8 cellular contexts compared by ENCODE assay signal in the genomic region with DNA sequence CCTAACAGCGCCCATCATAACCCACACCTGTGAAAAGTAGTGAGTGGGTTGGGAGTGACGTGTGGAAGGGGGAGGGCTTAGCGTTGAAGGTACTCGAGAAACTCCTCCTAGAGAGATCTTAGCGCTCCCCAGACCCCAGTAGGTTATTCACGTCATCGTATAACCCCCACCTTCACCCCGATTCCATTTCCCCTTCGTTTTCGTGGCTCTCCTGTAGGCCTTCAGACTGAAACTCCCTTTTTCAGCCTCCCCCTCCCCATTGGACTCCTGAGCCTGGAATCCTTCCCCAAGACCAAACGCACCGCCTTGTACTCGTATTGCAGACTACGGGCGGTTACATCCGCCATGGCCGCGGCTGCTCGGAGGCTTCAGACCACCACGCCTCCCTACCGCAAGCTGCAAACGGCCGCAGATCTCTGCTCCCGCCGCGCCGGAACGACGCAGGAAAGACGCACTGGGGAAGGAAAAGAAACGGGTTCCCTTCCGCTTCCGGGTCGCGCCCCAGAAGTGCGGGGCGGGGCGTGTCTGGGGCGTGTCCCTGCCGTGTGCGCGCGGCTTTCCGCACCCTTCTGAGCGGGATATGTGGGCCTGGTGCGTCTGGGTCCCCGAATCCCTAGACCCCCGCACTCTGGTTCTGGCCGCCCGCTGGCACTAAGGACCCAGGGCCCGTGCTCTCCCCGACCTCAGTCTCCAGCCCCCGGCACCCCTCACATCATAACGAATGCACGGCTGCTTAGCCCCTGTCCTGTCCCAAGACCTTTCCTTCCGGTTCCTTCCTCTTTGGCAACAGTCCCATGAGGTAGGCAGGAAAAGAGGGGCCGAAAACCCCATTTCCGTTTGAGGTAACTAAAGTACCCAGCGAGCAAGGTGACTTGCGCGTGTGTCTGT. TPM values are rescaled to one million over a fixed set of nuclear protein-coding genes. Genes with fewer than 3 reads are reported as not detected.
DNase-seq lines count a peak whose midpoint lies in the region; ATAC-seq and TF ChIP-seq lines count a peak whose summit lies in the region.

A gene (minus strand): TSS at position 456 of the 888 bp plus-strand sequence. CDS start 109 bp downstream, at position 347.

- H3K4me3 ChIP-seq in Panc1 (ENCODE audit: low read depth in 2 of 2, low read length in 2 of 2): peak within 1 kb of the TSS; percentile 94 to 99
- H3K4me3 ChIP-seq in esophagus (ENCODE audit: low read depth in 1 of 2, low read length in 2 of 2): peak within 1 kb of the TSS; percentile 81 to 89
- H3K4me3 ChIP-seq in mucosa of stomach (ENCODE audit: low read length): peak within 1 kb of the TSS; percentile 80

- H3K27me3 Mint-ChIP-seq in activated T-cell treated with anti-CD3 and anti-CD28 coated beads, Interleukin-2, amount 50 U/mL, for 24 hours: no peaks in the 10 kb centered on the region

- CTCF ChIA-PET in Panc1 (lab: Charles Lee): interaction anchor here (0.6 to 0.7 kb wide), 2 partner anchors 11 to 16 kb away, joined by 3 to 4 read pairs; no protein-coding TSS in a partner anchor

- intact Hi-C loops in Panc1 (cut with micrococcal nuclease; ENCODE audit: unreplicated experiment): no loop called here

- H3K4me1 ChIP-seq in Panc1 (ENCODE audit: control insufficient read depth, insufficient read depth, low read length): peaks cover 21% of the 10 kb centered on the region
- peaks cover 2 to 4% of the 10 kb centered on the region in 2 donors for H3K4me1 ChIP-seq in esophagus (ENCODE audit: control insufficient read depth in 2 of 2, insufficient read depth in 2 of 2, low read length in 1 of 2)
- H3K4me1 ChIP-seq in mucosa of stomach (ENCODE audit: control insufficient read depth, insufficient read depth, low read length): peaks cover 11% of the 10 kb centered on the region

- POLR2A ChIA-PET in Panc1 (lab: Charles Lee): no interaction called here

- DNase-seq in DMS53 treated with DMSO at 0.1 percent for 48 hours (lab: John Stamatoyannopoulos, UW; ENCODE audit: unreplicated experiment) (peak; percentile 88), Panc1 (ENCODE audit: low read depth, low spot score) (no peak)
- DNase-seq in activated T-cell treated with anti-CD3 and anti-CD28 coated beads, Interleukin-2, amount 50 U/mL, for 24 hours: peak; percentile 94
- peak; percentile 95 for DNase-seq in stimulated activated CD8-positive, alpha-beta memory T cell treated with anti-CD3 and anti-CD28 coated beads, Interleukin-4, amount 100 ng/mL, for 48 hours

- ATAC-seq in GM21737 (IDR thresholded peaks at IDR 0.05; ENCODE audit: unreplicated experiment) (peak; percentile 94), Panc1 (peak; percentile 99)

- H3K27ac Mint-ChIP-seq in activated T-cell treated with anti-CD3 and anti-CD28 coated beads, Interleukin-2, amount 50 U/mL, for 24 hours: peak within 1 kb of the TSS; percentile 100

- no peak for TF ChIP-seq CTCF in Panc1 (IDR thresholded peaks at IDR 0.05)

- H3K9ac ChIP-seq in mucosa of stomach (ENCODE audit: low read length): peak within 1 kb of the TSS; percentile 82

- H3K9me3 ChIP-seq in KOPT-K1 (ENCODE audit: insufficient read depth, low read length, poor library complexity, severe bottlenecking): no peaks in the 10 kb centered on the region
- no peaks in the 10 kb centered on the region for H3K9me3 ChIP-seq in Panc1 (ENCODE audit: control insufficient read depth, insufficient read depth, low read depth, low read length)
- H3K9me3 ChIP-seq in esophagus (ENCODE audit: control insufficient read depth in 2 of 2, insufficient read depth in 1 of 2, low read depth in 1 of 2, low read length in 1 of 2): no peaks in the 10 kb centered on the region
- H3K9me3 ChIP-seq in mucosa of stomach (ENCODE audit: control insufficient read depth, low read length): no peaks in the 10 kb centered on the region

- H3K27me3 ChIP-seq in Panc1 (ENCODE audit: control insufficient read depth, insufficient read depth, low read length) (no peaks in the 10 kb centered on the region), esophagus (ENCODE audit: control insufficient read depth in 1 of 2, insufficient read depth in 2 of 2, low read length in 2 of 2) (no peaks in the 10 kb centered on the region), mucosa of stomach (ENCODE audit: control insufficient read depth, insufficient read depth, low read length) (no peaks in the 10 kb centered on the region)

- H3K27ac ChIP-seq in KOPT-K1 (ENCODE audit: low read depth, low read length, poor library complexity, severe bottlenecking) (peak within 1 kb of the TSS; percentile 87), Panc1 (ENCODE audit: low read length) (peak within 1 kb of the TSS; percentile 98), esophagus (ENCODE audit: low read depth in 2 of 2, low read length in 1 of 2) (peak within 1 kb of the TSS; percentile 86 to 94)

- peak within 1 kb of the TSS; percentile 100 for H3K4me3 Mint-ChIP-seq in activated T-cell treated with anti-CD3 and anti-CD28 coated beads, Interleukin-2, amount 50 U/mL, for 24 hours

- H3K9me3 Mint-ChIP-seq in activated T-cell treated with anti-CD3 and anti-CD28 coated beads, Interleukin-2, amount 50 U/mL, for 24 hours: no peaks in the 10 kb centered on the region

- peaks cover 52% of the 10 kb centered on the region for H3K4me1 Mint-ChIP-seq in activated T-cell treated with anti-CD3 and anti-CD28 coated beads, Interleukin-2, amount 50 U/mL, for 24 hours (ENCODE audit: low read depth)

- H3K36me3 Mint-ChIP-seq in activated T-cell treated with anti-CD3 and anti-CD28 coated beads, Interleukin-2, amount 50 U/mL, for 24 hours (ENCODE audit: low read depth): peaks cover 60% of the 10 kb centered on the region

- no TSS peak for BruUV-seq in Panc1 (replicated peaks; lab: Mats Ljungman, UMichigan)

- H3K36me3 ChIP-seq in KOPT-K1 (ENCODE audit: insufficient read depth, low read length) (peaks cover 43% of the 10 kb centered on the region), Panc1 (ENCODE audit: control insufficient read depth, insufficient read depth, low read length) (peaks cover 43% of the 10 kb centered on the region), esophagus (ENCODE audit: control insufficient read depth in 2 of 2, insufficient read depth in 2 of 2, low read length in 1 of 2) (peaks cover 18 to 22% of the 10 kb centered on the region in 2 donors), mucosa of stomach (ENCODE audit: control insufficient read depth, insufficient read depth, low read length) (peaks cover 5% of the 10 kb centered on the region)

- 1% methylated on average over 61 of the region's 61 CpGs for WGBS in esophagus, 2 donors

- in situ Hi-C loops in Panc1 (cut with HindIII; ENCODE audit: low pct_unique_long_range_greater_than_20kb, low sequenced_read_pairs): no loop called here

RNA-seq across cellular contexts. Expression of the gene that starts here (rescaled TPM):
- total RNA-seq in Panc1 (2021; ENCODE audit: unreplicated experiment): 231 TPM
- polyA plus RNA-seq in Panc1 (2012; ENCODE audit: insufficient read length): 251 TPM
- polyA plus RNA-seq in esophagus: 10 to 100 TPM; 52.5 to 65.6 TPM
